ENCODE assay signal across 1 cellular context in the genomic region with DNA sequence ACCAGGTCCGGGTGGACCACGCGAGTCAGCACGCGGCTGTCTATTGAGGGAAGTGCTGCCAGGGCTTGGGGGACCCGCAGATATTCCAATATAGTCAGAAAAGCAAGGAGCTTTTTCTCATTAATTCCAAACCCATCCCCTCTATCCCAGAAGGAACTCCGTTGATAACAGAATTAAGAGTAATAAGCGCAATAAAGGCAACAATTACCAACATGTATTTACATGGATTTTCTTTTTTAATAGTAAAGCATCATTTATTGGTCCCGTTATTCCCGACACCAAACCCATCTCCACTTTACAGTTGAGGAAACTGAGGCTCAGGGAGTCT.
TF ChIP-seq lines count a peak whose summit lies in the region.

No MANE protein-coding gene starts in this region.

TF ChIP-seq in HepG2, 621 proteins besides CTCF, POLR2A, EP300 and RAD21:
- TF ChIP-seq SIN3A (IDR thresholded peaks at IDR 0.05; ENCODE audit: borderline replicate concordance, low read depth, low read length) (no peak), GPN1 (CRISPR knock-in tag; IDR thresholded peaks at IDR 0.05; ENCODE audit: borderline replicate concordance) (no peak), RBFOX2 (IDR thresholded peaks at IDR 0.05; ENCODE audit: low read depth, low read length) (peak; percentile 6; the same call in 1 of the 2 replicates), ATF7-NPFF (CRISPR knock-in tag; IDR thresholded peaks at IDR 0.05; ENCODE audit: low read depth) (no peak), ZMYM3 (CRISPR knock-in tag; IDR thresholded peaks at IDR 0.05) (no peak)
